Comparison of ENCODE assay signal across 25 cellular contexts in genomic region chr1:219733511-219733910, GRCh38.
"Had no signal": no experiment of that assay in that cellular context is flagged by ENCODE, and none has a peak within 500 bp of the region (broad histone marks: within the 10 kb centered on the region; RNA-seq: fewer than 3 reads in every experiment).

No MANE protein-coding gene starts in this region.

- H3K36me3 ChIP-seq: ascending aorta, Peyer's patch had no signal

- H3K27ac ChIP-seq: ascending aorta, Peyer's patch had no signal

- DNase-seq: activated CD4-positive, alpha-beta T cell treated with anti-CD3 and anti-CD28 coated beads for 36 hours; activated CD4-positive, alpha-beta T cell treated with anti-CD3 and anti-CD28 coated beads, Interleukin-2, amount 10 ng/mL, durations not matched to agents 7 days and 5 days; activated CD4-positive, alpha-beta T cell treated with anti-CD3 and anti-CD28 coated beads, Interleukin-2, amount 50 U/mL, for 48 hours; activated CD8-positive, alpha-beta T cell treated with anti-CD3 and anti-CD28 coated beads, Interleukin-2, amount 10 ng/mL, durations not matched to agents 7 days and 5 days; activated gamma-delta T cell; activated naive CD4-positive, alpha-beta T cell treated with Interleukin-2 at 50 U/mL for 16 hours; activated naive CD8-positive, alpha-beta T cell treated with anti-CD3 and anti-CD28 coated beads, Interleukin-2, amount 10 ng/mL, durations not matched to agents 7 days and 5 days; activated T-cell treated with anti-CD3 and anti-CD28 coated beads, Interleukin-2, amount 50 U/mL, for 24 hours; amygdala; caudate nucleus; cerebellar nuclear complex; NCI-H1105; NCI-H1436; NCI-H1694; NCI-H1930; NCI-H2081 treated with DMSO at 0.1 percent for 48 hours; NCI-H226; NCI-H524 treated with DMSO at 0.1 percent for 48 hours; NK-92 treated with Interleukin-12 subunit alpha and Interleukin-12 subunit beta, amount 100 ng/mL, for 24 hours; Peyer's patch; RPMI8226; SHP77 treated with DMSO at 0.1 percent for 48 hours had no signal

- H3K4me3 ChIP-seq: ascending aorta, Peyer's patch had no signal

- H3K27me3 ChIP-seq: ascending aorta, Peyer's patch had no signal

- H3K4me1 ChIP-seq: ascending aorta, Peyer's patch had no signal

- H3K9me3 ChIP-seq: ascending aorta, Peyer's patch had no signal

- ATAC-seq: activated CD4-positive, alpha-beta T cell treated with anti-CD3 and anti-CD28 coated beads for 36 hours; activated CD4-positive, CD25-positive, alpha-beta regulatory T cell treated with anti-CD3 and anti-CD28 coated beads, Interleukin-2, amount 50 U/mL, for 24 hours; activated CD8-positive, alpha-beta T cell treated with anti-CD3 and anti-CD28 coated beads, Interleukin-2, amount 10 ng/mL, durations not matched to agents 7 days and 5 days; WTC11 had no signal
